Comparison of ENCODE assay signal across 12 cellular contexts in genomic region chrX:151970661-151971060, GRCh38. TPM values are rescaled to one million over a fixed set of nuclear protein-coding genes. Genes with fewer than 3 reads are reported as not detected.
A peak's percentile ranks its signal among the peaks of the same experiment; 100 is the strongest.
DNase-seq lines count a peak whose midpoint lies in the region; ATAC-seq, FAIRE-seq and TF ChIP-seq lines count a peak whose summit lies in the region.
"Had no signal": no experiment of that assay in that cellular context is flagged by ENCODE, and none has a peak within 500 bp of the region (broad histone marks: within the 10 kb centered on the region; RNA-seq: fewer than 3 reads in every experiment).

No MANE protein-coding gene starts in this region.

- no peak overlapping the region for H3K4me3 ChIP-seq in IMR-90 (ENCODE audit: insufficient read depth, low read depth, low read length)
- H3K4me3 ChIP-seq in bronchial epithelial cell (ENCODE audit: low read depth, low read length) = no peak overlapping the region
- no peak overlapping the region for H3K4me3 ChIP-seq in lower leg skin (ENCODE audit: low read depth, poor library complexity, severe bottlenecking)
- H3K4me3 ChIP-seq in uterus = no peak overlapping the region

- H3K4me2 ChIP-seq in IMR-90 (ENCODE audit: low read depth, low read length) = no peak overlapping the region

- H3K14ac ChIP-seq in IMR-90 (replicated peaks; ENCODE audit: low read depth, low read length) = no peak overlapping the region

- no peak overlapping the region for H3K27ac ChIP-seq in IMR-90 (ENCODE audit: insufficient read depth, low read length)
- peak overlapping the region in 1 of 2 donors; percentile 37 for H3K27ac ChIP-seq in uterus

- POLR2A ChIA-PET in IMR-90 (lab: Charles Lee; ENCODE audit: unreplicated experiment) (interaction anchor here (0.6 kb wide), 1 partner anchor 1350 kb away, joined by 3 read pairs; no protein-coding TSS in a partner anchor), HEK293T (lab: Yijun Ruan, JAX) (no interaction called here)

- H4K91ac ChIP-seq in IMR-90 (ENCODE audit: insufficient read depth, low read depth, low read length) = no peak overlapping the region

- H3K4me1 ChIP-seq in IMR-90 (ENCODE audit: control insufficient read depth, insufficient read depth, low read length) (no peaks in the 10 kb centered on the region), uterus (no peaks in the 10 kb centered on the region)

- H2BK15ac ChIP-seq in IMR-90 (ENCODE audit: low read depth, low read length) = no peak overlapping the region

- FAIRE-seq in bronchial epithelial cell (lab: Jason Lieb, UNC) = no peak

- peaks cover 25% of the 10 kb centered on the region for H3K27me3 Mint-ChIP-seq in activated naive CD4-positive, alpha-beta T cell treated with anti-CD3 and anti-CD28 coated beads, Interleukin-2, amount 10 ng/mL, durations not matched to agents 7 days and 5 days

- CTCF ChIA-PET in IMR-90 (lab: Yijun Ruan, JAX) = no interaction called here
- CTCF ChIA-PET in HEK293T (lab: Yijun Ruan, JAX) = no interaction called here
- CTCF ChIA-PET in activated naive CD4-positive, alpha-beta T cell treated with anti-CD3 and anti-CD28 coated beads, Interleukin-2, amount 10 ng/mL, durations not matched to agents 7 days and 5 days (lab: Charles Lee) = no interaction called here

- no peak overlapping the region for H3K4ac ChIP-seq in IMR-90 (ENCODE audit: low read depth, low read length)

- no peaks in the 10 kb centered on the region for H4K20me1 ChIP-seq in IMR-90 (ENCODE audit: insufficient read depth, low read length)

- no peak overlapping the region for H4K5ac ChIP-seq in IMR-90 (ENCODE audit: low read depth, low read length)

- no peaks in the 10 kb centered on the region for H3K9me3 Mint-ChIP-seq in activated naive CD4-positive, alpha-beta T cell treated with anti-CD3 and anti-CD28 coated beads, Interleukin-2, amount 10 ng/mL, durations not matched to agents 7 days and 5 days
- H3K9me3 Mint-ChIP-seq: activated CD4-positive, alpha-beta memory T cell treated with anti-CD3 and anti-CD28 coated beads for 36 hours; dendritic cell treated with granulocyte-macrophage colony-stimulating factor and Interleukin-4, amounts not matched to agents 40 ng/mL and 50 ng/mL, for 4 days had no signal

- no peak; the same call in 1 of the 2 replicates for ATAC-seq in IMR-90 (ENCODE audit: low read depth)
- no peak for ATAC-seq in HG02678 (IDR thresholded peaks at IDR 0.05; ENCODE audit: unreplicated experiment)
- ATAC-seq in GM19455 (IDR thresholded peaks at IDR 0.05; ENCODE audit: unreplicated experiment) = no peak

- no peaks in the 10 kb centered on the region for H3K36me3 Mint-ChIP-seq in activated naive CD4-positive, alpha-beta T cell treated with anti-CD3 and anti-CD28 coated beads, Interleukin-2, amount 10 ng/mL, durations not matched to agents 7 days and 5 days
- H3K36me3 Mint-ChIP-seq: activated CD4-positive, alpha-beta memory T cell treated with anti-CD3 and anti-CD28 coated beads for 36 hours had no signal

- no peak for TF ChIP-seq CTCF in IMR-90 (conservative IDR thresholded peaks at IDR 0.05; ENCODE audit: low read depth, low read length)
- no peak for TF ChIP-seq CTCF in bronchial epithelial cell (IDR thresholded peaks at IDR 0.05; ENCODE audit: insufficient read depth, low read length, severe bottlenecking)
- TF ChIP-seq CTCF in lower leg skin (IDR thresholded peaks at IDR 0.05) = no peak
- no peak for TF ChIP-seq CTCF in uterus (IDR thresholded peaks at IDR 0.05)

- no peak overlapping the region for H4K8ac ChIP-seq in IMR-90 (ENCODE audit: low read depth in 2 of 2, low read length in 2 of 2)

- TF ChIP-seq POLR2A in IMR-90 (IDR thresholded peaks at IDR 0.05; ENCODE audit: low read depth, low read length) (no peak), lower leg skin (IDR thresholded peaks at IDR 0.05) (no peak), uterus (IDR thresholded peaks at IDR 0.05) (no peak)

- no peak overlapping the region for H2AK5ac ChIP-seq in IMR-90 (ENCODE audit: low read depth, low read length)

- H3K9ac ChIP-seq in IMR-90 (ENCODE audit: low read depth, low read length) = no peak overlapping the region

- H2BK20ac ChIP-seq in IMR-90 (ENCODE audit: low read depth, low read length) = no peak overlapping the region

- in situ Hi-C loops in IMR-90 (cut with MboI; ENCODE audit: low sequenced_read_pairs) = no loop called here

- no peak overlapping the region for H2BK120ac ChIP-seq in IMR-90 (ENCODE audit: low read depth, low read length)

- BruUV-seq in IMR-90 (replicated peaks; lab: Mats Ljungman, UMichigan) = no TSS peak

- dilution Hi-C loops in IMR-90 (cut with HindIII; ENCODE audit: low sequenced_read_pairs, unreplicated experiment) = no loop called here

- no peaks in the 10 kb centered on the region for H3K27me3 ChIP-seq in IMR-90 (ENCODE audit: control insufficient read depth, insufficient read depth, low read length)
- H3K27me3 ChIP-seq in bronchial epithelial cell (ENCODE audit: control insufficient read depth, insufficient read depth, low read length) = no peaks in the 10 kb centered on the region
- H3K27me3 ChIP-seq in uterus = no peaks in the 10 kb centered on the region

- H3K4me1 Mint-ChIP-seq in activated naive CD4-positive, alpha-beta T cell treated with anti-CD3 and anti-CD28 coated beads, Interleukin-2, amount 10 ng/mL, durations not matched to agents 7 days and 5 days = no peaks in the 10 kb centered on the region

- WGBS in IMR-90 (ENCODE audit: extremely low coverage in 2 of 2, insufficient read length in 1 of 2), 2 experiments = 14% methylated on average over 2 of the region's 6 CpGs; no CpG with 5 or more reads in 1 of the 2 experiments
- WGBS in lower leg skin, 2 donors = 42 to 55% methylated on average over 6 of the region's 6 CpGs

- no peak overlapping the region for H2AK9ac ChIP-seq in IMR-90 (replicated peaks; ENCODE audit: low read depth, low read length, poor library complexity)

- H3K18ac ChIP-seq in IMR-90 (ENCODE audit: low read depth, low read length) = no peak overlapping the region

- no peaks in the 10 kb centered on the region for H3K79me1 ChIP-seq in IMR-90 (ENCODE audit: low read depth in 1 of 2, low read length in 2 of 2)

- H3K27ac Mint-ChIP-seq in activated naive CD4-positive, alpha-beta T cell treated with anti-CD3 and anti-CD28 coated beads, Interleukin-2, amount 10 ng/mL, durations not matched to agents 7 days and 5 days = no peak overlapping the region
- H3K27ac Mint-ChIP-seq: activated CD4-positive, alpha-beta memory T cell treated with anti-CD3 and anti-CD28 coated beads for 36 hours; dendritic cell treated with granulocyte-macrophage colony-stimulating factor and Interleukin-4, amounts not matched to agents 40 ng/mL and 50 ng/mL, for 4 days had no signal

- no peak overlapping the region for H2BK5ac ChIP-seq in IMR-90 (ENCODE audit: low read depth, low read length, poor library complexity, severe bottlenecking)

- H3K23ac ChIP-seq in IMR-90 (ENCODE audit: low read depth, low read length) = no peak overlapping the region

- DNase-seq in IMR-90 (peak; percentile 65), bronchial epithelial cell (ENCODE audit: low read depth) (peak; percentile 71), lower leg skin (ENCODE audit: low spot score in 2 of 2) (peak; percentile 39 to 95), uterus (peak; percentile 69), HEK293T (ENCODE audit: extremely low spot score) (no peak)
- DNase-seq in activated naive CD4-positive, alpha-beta T cell treated with anti-CD3 and anti-CD28 coated beads, Interleukin-2, amount 10 ng/mL, durations not matched to agents 7 days and 5 days = no peak
- DNase-seq: activated CD4-positive, alpha-beta memory T cell treated with anti-CD3 and anti-CD28 coated beads for 36 hours; mesendoderm; stimulated activated CD4-positive, alpha-beta T cell treated with anti-CD3 and anti-CD28 coated beads, Interleukin-2, amount 100 ng/mL, for 48 hours had no signal

- H3K36me3 ChIP-seq in IMR-90 (ENCODE audit: control insufficient read depth, insufficient read depth, low read length) (no peaks in the 10 kb centered on the region), bronchial epithelial cell (ENCODE audit: control insufficient read depth, insufficient read depth, low read length) (peaks cover 9% of the 10 kb centered on the region), uterus (no peaks in the 10 kb centered on the region)

- no peak overlapping the region for H3K56ac ChIP-seq in IMR-90 (ENCODE audit: extremely low read depth, insufficient read depth, low read length)

- intact Hi-C loops in IMR-90 (cut with micrococcal nuclease) = no loop called here
- intact Hi-C loops in lower leg skin (cut with DNase I; ENCODE audit: low total_unique reads) = no loop called here
- intact Hi-C loops in uterus (cut with DNase I; ENCODE audit: low total_unique reads) = no loop called here

- H3K9me3 ChIP-seq in IMR-90 (ENCODE audit: control insufficient read depth, insufficient read depth, low read length) = peaks cover 9% of the 10 kb centered on the region; the same call in 1 of the 2 replicates
- H3K9me3 ChIP-seq in uterus = no peaks in the 10 kb centered on the region

- no peak overlapping the region for H2AFZ ChIP-seq in IMR-90 (replicated peaks; ENCODE audit: low read length, poor library complexity)

- no peaks in the 10 kb centered on the region for H3K9me1 ChIP-seq in IMR-90 (ENCODE audit: insufficient read depth, low read length)

- no peak overlapping the region for H3K4me3 Mint-ChIP-seq in activated naive CD4-positive, alpha-beta T cell treated with anti-CD3 and anti-CD28 coated beads, Interleukin-2, amount 10 ng/mL, durations not matched to agents 7 days and 5 days
- H3K4me3 Mint-ChIP-seq: activated CD4-positive, alpha-beta memory T cell treated with anti-CD3 and anti-CD28 coated beads for 36 hours; dendritic cell treated with granulocyte-macrophage colony-stimulating factor and Interleukin-4, amounts not matched to agents 40 ng/mL and 50 ng/mL, for 4 days had no signal

- TF ChIP-seq RAD21 in IMR-90 (IDR thresholded peaks at IDR 0.05; ENCODE audit: low read length) = no peak

TF ChIP-seq in IMR-90, 13 proteins besides CTCF, POLR2A, EP300 and RAD21:
- TF ChIP-seq MXI1 (IDR thresholded peaks at IDR 0.05; ENCODE audit: borderline replicate concordance, low read depth, low read length) (no peak), CEBPB (IDR thresholded peaks at IDR 0.05; ENCODE audit: low read depth, low read length) (peak; percentile 81)

TF ChIP-seq in HEK293T, 16 proteins besides CTCF, POLR2A, EP300 and RAD21:
- TF ChIP-seq FOXA1 (IDR thresholded peaks at IDR 0.05) = no peak

RNA-seq across cellular contexts. Expression of gene GABRE, which starts 3.8 kb away (rescaled TPM):
- total RNA-seq in IMR-90 (2012; rRNA removed) (1.3 and 1.9 TPM in 2 replicates), bronchial epithelial cell (29.2 and 32.1 TPM in 2 replicates), lower leg skin (10 to 100 TPM; 17.2 to 55.8 (median 27.8) TPM), uterus (10 to 100 TPM; 27.0 to 54.2 (median 27.8) TPM)
- 1.2 and 1.6 TPM in 2 replicates for polyA plus RNA-seq in IMR-90 (2012; rRNA removed)
- polyA plus RNA-seq in IMR-90 (2012; cell fraction: cytosol; rRNA removed) = 0.14 and 0.16 TPM in 2 replicates
- polyA plus RNA-seq in IMR-90 (2012; cell fraction: nucleus; rRNA removed; ENCODE audit: low replicate concordance) = 7.1 and 21.3 TPM in 2 replicates
- total RNA-seq: activated CD4-positive, alpha-beta memory T cell treated with anti-CD3 and anti-CD28 coated beads for 36 hours had no signal

RNA-seq across cellular contexts. Expression of gene MAGEA4, which starts 58.0 kb away (rescaled TPM):
- total RNA-seq in IMR-90 (2012; rRNA removed) (not detected in 2 replicates), bronchial epithelial cell (not detected in 2 replicates), lower leg skin (not detected), uterus (not detected)
- not detected in 2 replicates for polyA plus RNA-seq in IMR-90 (2012; rRNA removed)
- not detected in 2 replicates for polyA plus RNA-seq in IMR-90 (2012; cell fraction: cytosol; rRNA removed)
- not detected in 2 replicates for polyA plus RNA-seq in IMR-90 (2012; cell fraction: nucleus; rRNA removed; ENCODE audit: low replicate concordance)
- total RNA-seq: activated CD4-positive, alpha-beta memory T cell treated with anti-CD3 and anti-CD28 coated beads for 36 hours had no signal

Comparison
In these comparisons a context has a peak if more than half of its experiments do, and no peak if none do; other contexts are left out.
1. DNase-seq: peak in IMR-90 (single experiment), bronchial epithelial cell (single experiment), lower leg skin (2 of 2) and uterus (2 of 2); none in HEK293T (single experiment) and activated naive CD4-positive, alpha-beta T cell treated with anti-CD3 and anti-CD28 coated beads, Interleukin-2, amount 10 ng/mL, durations not matched to agents 7 days and 5 days (single experiment).